Comparison of ENCODE assay signal across 23 cellular contexts in the genomic region with DNA sequence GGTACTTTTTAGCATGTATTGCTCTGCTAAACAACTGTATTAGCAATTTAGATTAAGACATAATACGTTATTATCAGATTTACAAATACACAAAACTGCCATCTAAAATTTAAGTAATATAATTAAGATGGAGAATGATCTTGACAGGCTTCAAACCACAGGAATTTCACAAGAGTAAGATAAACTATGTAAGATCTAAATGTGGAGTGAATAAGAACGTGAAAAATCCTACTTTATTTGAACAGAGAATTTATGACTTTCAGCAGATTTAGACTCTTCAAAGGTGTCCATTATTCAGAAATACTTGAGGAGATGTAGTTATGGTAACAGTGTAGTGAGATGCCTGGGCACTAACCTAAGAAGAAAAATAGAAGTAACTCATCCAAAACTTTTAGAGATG.
A peak's percentile ranks its signal among the peaks of the same experiment; 100 is the strongest.
DNase-seq lines count a peak whose midpoint lies in the region; ATAC-seq and TF ChIP-seq lines count a peak whose summit lies in the region.
"Had no signal": no experiment of that assay in that cellular context is flagged by ENCODE, and none has a peak within 500 bp of the region (broad histone marks: within the 10 kb centered on the region; RNA-seq: fewer than 3 reads in every experiment).

No MANE protein-coding gene starts in this region.

- H3K36me3 ChIP-seq in left lung (no peaks in the 10 kb centered on the region), BE2C (no peaks in the 10 kb centered on the region)
- H3K36me3 ChIP-seq: MG63 had no signal

- no peak overlapping the region for H3K4me3 Mint-ChIP-seq in chondrocyte (ENCODE audit: unreplicated experiment)
- H3K4me3 Mint-ChIP-seq: IgD-negative memory B cell had no signal

- peaks cover 1% of the 10 kb centered on the region for H3K27me3 Mint-ChIP-seq in chondrocyte (ENCODE audit: low read depth)
- H3K27me3 Mint-ChIP-seq: IgD-negative memory B cell had no signal

- H3K27me3 ChIP-seq in left lung (no peaks in the 10 kb centered on the region), BE2C (no peaks in the 10 kb centered on the region)
- H3K27me3 ChIP-seq: MG63 had no signal

- peaks cover 8% of the 10 kb centered on the region for H3K36me3 Mint-ChIP-seq in chondrocyte (ENCODE audit: low read depth)

- peaks cover 0 to 4% of the 10 kb centered on the region in 2 donors for H3K4me1 ChIP-seq in left lung
- no peaks in the 10 kb centered on the region for H3K4me1 ChIP-seq in BE2C

- peaks cover 25% of the 10 kb centered on the region for H3K4me1 Mint-ChIP-seq in chondrocyte (ENCODE audit: low read depth)
- H3K4me1 Mint-ChIP-seq: IgD-negative memory B cell had no signal

- peaks cover 12% of the 10 kb centered on the region for H3K9me3 Mint-ChIP-seq in chondrocyte (ENCODE audit: low read depth)

- TF ChIP-seq CTCF in chondrocyte (IDR thresholded peaks at IDR 0.05) (no peak), left lung (IDR thresholded peaks at IDR 0.05) (no peak), BE2C (IDR thresholded peaks at IDR 0.05; ENCODE audit: low read depth, low read length) (no peak)

- H3K27ac Mint-ChIP-seq in chondrocyte (ENCODE audit: unreplicated experiment), result peak overlapping the region; percentile 2
- H3K27ac Mint-ChIP-seq: IgD-negative memory B cell had no signal

- H3K27ac ChIP-seq in left lung, result no peak overlapping the region
- H3K27ac ChIP-seq: HL-60, SK-N-MC had no signal

- peak; percentile 44 for ATAC-seq in left lung
- ATAC-seq in HG03280 (IDR thresholded peaks at IDR 0.05; ENCODE audit: unreplicated experiment), result no peak
- ATAC-seq: GM12878 had no signal

- peak; percentile 77 for DNase-seq in EH (ENCODE audit: low read depth)
- DNase-seq in M059J (ENCODE audit: low read depth), result peak; percentile 21
- no peak for DNase-seq in chondrocyte (ENCODE audit: low spot score)
- DNase-seq in left lung, result no peak
- no peak for DNase-seq in BE2C
- no peak for DNase-seq in NCI-H226
- DNase-seq in NOMO-1 treated with dmso at 0.1 percent for 144 hours (lab: John Stamatoyannopoulos, UW; ENCODE audit: unreplicated experiment), result no peak
- DNase-seq: AML-193; COR-L47; DMS 273 treated with DMSO at 0.1 percent for 48 hours; GF-D8; Karpas-422; MG63; NCI-H1048; NCI-H1436 treated with DMSO at 0.1 percent for 48 hours; NCI-H2081 treated with DMSO at 0.1 percent for 48 hours; NK-92 treated with Interleukin-12 subunit alpha and Interleukin-12 subunit beta, amount 100 ng/mL, for 24 hours; SHP77 had no signal

- no peak overlapping the region for H3K4me3 ChIP-seq in left lung
- H3K4me3 ChIP-seq in BE2C (ENCODE audit: low read depth, low read length), result no peak overlapping the region
- H3K4me3 ChIP-seq: GM12878, MG63, SK-N-MC had no signal

- H3K9me3 ChIP-seq in left lung (peaks cover 0 to 16% of the 10 kb centered on the region in 2 donors), BE2C (no peaks in the 10 kb centered on the region)

- intact Hi-C loops in left lung (cut with DNase I), result no loop called here

Comparison
In these comparisons a context has a peak if more than half of its experiments do, and no peak if none do; other contexts are left out.
1. DNase-seq: peak in EH (single experiment) and M059J (single experiment); none in chondrocyte (single experiment), left lung (0 of 2), BE2C (single experiment), NCI-H226 (single experiment) and NOMO-1 treated with dmso at 0.1 percent for 144 hours (single experiment).